8 cellular contexts compared by ENCODE assay signal in the genomic region with DNA sequence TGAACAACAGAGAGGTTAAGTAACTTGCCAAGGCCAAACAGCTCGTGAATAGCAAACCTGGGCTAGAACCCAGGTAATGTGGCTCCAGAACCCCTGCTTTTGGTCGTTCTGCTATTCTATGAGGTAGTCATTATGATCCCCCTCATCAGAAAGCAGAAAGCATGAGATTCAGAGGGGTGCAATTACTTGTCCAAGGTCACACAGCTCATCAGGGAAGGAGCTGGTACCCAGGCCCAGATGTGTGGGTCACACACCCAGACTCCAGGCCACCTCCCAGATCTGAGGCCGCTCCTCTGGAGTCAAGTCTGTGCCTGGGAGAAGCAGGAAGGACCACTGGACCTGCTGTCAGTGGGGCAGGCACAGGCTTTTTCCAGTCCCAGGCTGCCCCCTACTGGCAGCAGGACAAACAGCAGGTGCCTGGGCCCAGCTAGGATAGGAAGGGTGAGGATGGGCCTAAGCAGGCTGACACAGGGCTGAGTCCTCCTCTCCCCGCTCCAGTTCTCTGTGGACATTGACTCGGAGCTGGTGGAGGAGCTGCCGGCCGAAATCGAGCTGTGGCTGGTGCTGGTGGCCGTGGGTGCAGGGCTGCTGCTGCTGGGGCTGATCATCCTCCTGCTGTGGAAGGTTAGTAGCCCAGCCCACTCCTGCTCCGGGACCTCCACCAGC. TPM values are rescaled to one million over a fixed set of nuclear protein-coding genes. Genes with fewer than 3 reads are reported as not detected.
DNase-seq lines count a peak whose midpoint lies in the region; ATAC-seq, FAIRE-seq and TF ChIP-seq lines count a peak whose summit lies in the region.

No MANE protein-coding gene starts in this region.

- peaks cover 14% of the 10 kb centered on the region for H3K36me3 ChIP-seq in Panc1 (ENCODE audit: control insufficient read depth, insufficient read depth, low read length)
- peaks cover 14 to 28% of the 10 kb centered on the region in 2 donors for H3K36me3 ChIP-seq in thyroid gland

- POLR2A ChIA-PET in Panc1 (lab: Charles Lee), result interaction anchor here (0.8 kb wide), 1 partner anchor 61 kb away, joined by 4 read pairs; no protein-coding TSS in a partner anchor

- H3K27me3 ChIP-seq in Panc1 (ENCODE audit: control insufficient read depth, insufficient read depth, low read length), result no peaks in the 10 kb centered on the region
- no peaks in the 10 kb centered on the region for H3K27me3 ChIP-seq in thyroid gland

- intact Hi-C loops in Panc1 (cut with micrococcal nuclease; ENCODE audit: unreplicated experiment), result loop anchor here (1.0 kb wide), 1 partner anchor 60 kb away; no protein-coding TSS in a partner anchor
- intact Hi-C loops in thyroid gland (cut with DNase I), result no loop called here

- peak; percentile 98 for TF ChIP-seq CTCF in GM12865 (IDR thresholded peaks at IDR 0.05; ENCODE audit: insufficient read depth, low read depth, low read length, missing control alignments)
- TF ChIP-seq CTCF in Panc1 (IDR thresholded peaks at IDR 0.05), result peak; percentile 96
- TF ChIP-seq CTCF in omental fat pad (IDR thresholded peaks at IDR 0.05), result peak in 2 of 3 donors; percentile 20 to 74
- peak; percentile 86 to 94 (median 92) for TF ChIP-seq CTCF in thyroid gland (IDR thresholded peaks at IDR 0.05)

- no peaks in the 10 kb centered on the region for H3K9me3 ChIP-seq in Panc1 (ENCODE audit: control insufficient read depth, insufficient read depth, low read depth, low read length)
- H3K9me3 ChIP-seq in thyroid gland, result no peaks in the 10 kb centered on the region

- no peak for TF ChIP-seq POLR2A in thyroid gland (IDR thresholded peaks at IDR 0.05)

- in situ Hi-C loops in Panc1 (cut with HindIII; ENCODE audit: low pct_unique_long_range_greater_than_20kb, low sequenced_read_pairs), result no loop called here

- peak; percentile 74 for DNase-seq in GM12865 (ENCODE audit: low read depth)
- DNase-seq in HTR-8/SVneo (ENCODE audit: insufficient read length, low spot score), result peak; percentile 91
- DNase-seq in Panc1 (ENCODE audit: low read depth, low spot score), result no peak
- DNase-seq in activated T-cell treated with anti-CD3 and anti-CD28 coated beads, Interleukin-2, amount 50 U/mL, for 1 hour, result peak; percentile 84
- DNase-seq in fibroblast of gingiva (ENCODE audit: low read depth), result peak; percentile 62
- DNase-seq in omental fat pad (ENCODE audit: low spot score), result peak; percentile 65
- peak; percentile 62 to 74 for DNase-seq in thyroid gland

- H3K4me1 ChIP-seq in Panc1 (ENCODE audit: control insufficient read depth, insufficient read depth, low read length) (peaks cover 14% of the 10 kb centered on the region; the same call in 1 of the 2 replicates), thyroid gland (no peaks in the 10 kb centered on the region)

- peak; percentile 95 for FAIRE-seq in HTR-8/SVneo (lab: Jason Lieb, UNC)

- CTCF ChIA-PET in Panc1 (lab: Charles Lee), result interaction anchor here (0.6 to 1.4 kb wide), 3 partner anchors 23 to 89 kb away, joined by 4 to 5 read pairs (median 4); no protein-coding TSS in a partner anchor

- ATAC-seq in Panc1 (peak; percentile 78), omental fat pad (ENCODE audit: low FRiP score) (peak; percentile 71), GM21717 (IDR thresholded peaks at IDR 0.05; ENCODE audit: unreplicated experiment) (no peak)

- H3K27ac ChIP-seq in Panc1 (ENCODE audit: low read length), result no peak overlapping the region; the same call in 1 of the 2 replicates
- H3K27ac ChIP-seq in thyroid gland, result no peak overlapping the region

- H3K4me3 ChIP-seq in GM12865 (ENCODE audit: low read depth, low read length) (no peak overlapping the region), Panc1 (ENCODE audit: low read depth in 2 of 2, low read length in 2 of 2) (no peak overlapping the region), thyroid gland (replicated peaks in 1 of 3) (no peak overlapping the region)

- BruUV-seq in Panc1 (replicated peaks; lab: Mats Ljungman, UMichigan), result no TSS peak

- WGBS in thyroid gland, 2 donors, result 61 to 66% methylated on average over 6 to 10 of the region's 10 CpGs

RNA-seq across cellular contexts. Expression of a gene that starts 7.8 kb away (rescaled TPM):
- total RNA-seq in Panc1 (2021; ENCODE audit: unreplicated experiment), result 46.0 TPM
- 79.3 TPM for polyA plus RNA-seq in Panc1 (2012; ENCODE audit: insufficient read length)
- 10 to 100 TPM; 42.2 to 72.7 (median 50.7) TPM for total RNA-seq in omental fat pad
- 10 to 100 TPM; 42.5 to 79.3 (median 64.5) TPM for total RNA-seq in thyroid gland

RNA-seq across cellular contexts. Expression of a gene that starts 31.5 kb away (rescaled TPM):
- total RNA-seq in Panc1 (2021; ENCODE audit: unreplicated experiment) (439 TPM), omental fat pad (10 to 100 TPM; 28.5 to 99.8 (median 41.2) TPM), thyroid gland (100 to 1,000 TPM; 145 to 246 (median 172) TPM)
- polyA plus RNA-seq in Panc1 (2012; ENCODE audit: insufficient read length), result 291 TPM

RNA-seq across cellular contexts. Expression of a gene that starts 42.6 kb away (rescaled TPM):
- total RNA-seq in Panc1 (2021; ENCODE audit: unreplicated experiment) (6.9 TPM), omental fat pad (under 1 TPM in 2 of 4 donors, not detected in 2; 0.12 to 0.44 TPM), thyroid gland (under 1 TPM; 0.24 to 0.81 (median 0.58) TPM)
- polyA plus RNA-seq in Panc1 (2012; ENCODE audit: insufficient read length), result 8.6 TPM

Comparison
In these comparisons a context has a peak if more than half of its experiments do, and no peak if none do; other contexts are left out.
1. CTCF ChIP-seq: peak in every context shown above with its lines; median percentile 98 in GM12865; 96 in Panc1; 92 in thyroid gland; 47 in omental fat pad.